In genomic region chr22:22073769-22074561, GRCh38 we compare ENCODE assay signal across 18 cellular contexts.
"Had no signal": no experiment of that assay in that cellular context is flagged by ENCODE, and none has a peak within 500 bp of the region (broad histone marks: within the 10 kb centered on the region; RNA-seq: fewer than 3 reads in every experiment).

No MANE protein-coding gene starts in this region.

- H3K27ac ChIP-seq: colonic mucosa, foreskin keratinocyte, neutrophil, thyroid gland had no signal

- H3K9me3 Mint-ChIP-seq: activated naive CD8-positive, alpha-beta T cell treated with anti-CD3 and anti-CD28 coated beads, Interleukin-2, amount 10 ng/mL, durations not matched to agents 7 days and 5 days; endodermal cell; naive thymus-derived CD4-positive, alpha-beta T cell; T-helper 2 cell treated with Interferon-gamma antibody and Interleukin-4, amounts not matched to agents 5 μg/mL and 100 μg/mL, for 36 hours had no signal

- H3K27me3 ChIP-seq: colonic mucosa, neutrophil, thyroid gland had no signal

- H3K4me1 Mint-ChIP-seq: activated naive CD8-positive, alpha-beta T cell treated with anti-CD3 and anti-CD28 coated beads, Interleukin-2, amount 10 ng/mL, durations not matched to agents 7 days and 5 days; endodermal cell had no signal

- H3K36me3 ChIP-seq: colonic mucosa, neutrophil, thyroid gland had no signal

- DNase-seq: activated CD4-positive, alpha-beta T cell treated with anti-CD3 and anti-CD28 coated beads, Interleukin-2, amount 50 U/mL, for 48 hours; activated naive CD4-positive, alpha-beta T cell; activated naive CD8-positive, alpha-beta T cell treated with anti-CD3 and anti-CD28 coated beads, Interleukin-2, amount 10 ng/mL, durations not matched to agents 7 days and 5 days; activated T-cell treated with anti-CD3 and anti-CD28 coated beads for 4 hours; amygdala; central memory CD4-positive, alpha-beta T cell; colonic mucosa; endodermal cell; hypothalamus; islet precursor cell; left colon; naive thymus-derived CD4-positive, alpha-beta T cell; stimulated activated CD8-positive, alpha-beta memory T cell treated with anti-CD3 and anti-CD28 coated beads, Interleukin-4, amount 100 ng/mL, for 48 hours; stimulated activated naive CD4-positive, alpha-beta T cell treated with Interleukin-2 at 50 U/mL for 16 hours; thyroid gland had no signal

- H3K4me1 ChIP-seq: colonic mucosa, foreskin keratinocyte had no signal

- H3K4me3 Mint-ChIP-seq: activated naive CD8-positive, alpha-beta T cell treated with anti-CD3 and anti-CD28 coated beads, Interleukin-2, amount 10 ng/mL, durations not matched to agents 7 days and 5 days; endodermal cell; naive thymus-derived CD4-positive, alpha-beta T cell; T-helper 2 cell treated with Interferon-gamma antibody and Interleukin-4, amounts not matched to agents 5 μg/mL and 100 μg/mL, for 36 hours had no signal

- H3K4me3 ChIP-seq: colonic mucosa, thyroid gland had no signal

- ATAC-seq: left colon; naive thymus-derived CD4-positive, alpha-beta T cell had no signal

- H3K36me3 Mint-ChIP-seq: activated naive CD8-positive, alpha-beta T cell treated with anti-CD3 and anti-CD28 coated beads, Interleukin-2, amount 10 ng/mL, durations not matched to agents 7 days and 5 days; naive thymus-derived CD4-positive, alpha-beta T cell had no signal

- H3K9me3 ChIP-seq: colonic mucosa, neutrophil, thyroid gland had no signal

- H3K27ac Mint-ChIP-seq: activated naive CD8-positive, alpha-beta T cell treated with anti-CD3 and anti-CD28 coated beads, Interleukin-2, amount 10 ng/mL, durations not matched to agents 7 days and 5 days; endodermal cell; naive thymus-derived CD4-positive, alpha-beta T cell; T-helper 2 cell treated with Interferon-gamma antibody and Interleukin-4, amounts not matched to agents 5 μg/mL and 100 μg/mL, for 36 hours had no signal
